Comparison of ENCODE assay signal across 10 cellular contexts in genomic region chr21:45403133-45403824, GRCh38. TPM values are rescaled to one million over a fixed set of nuclear protein-coding genes. Genes with fewer than 3 reads are reported as not detected.
DNase-seq lines count a peak whose midpoint lies in the region; ATAC-seq and TF ChIP-seq lines count a peak whose summit lies in the region.
"Had no signal": no experiment of that assay in that cellular context is flagged by ENCODE, and none has a peak within 500 bp of the region (broad histone marks: within the 10 kb centered on the region; RNA-seq: fewer than 3 reads in every experiment).

No MANE protein-coding gene starts in this region.

- H3K27ac ChIP-seq in neural progenitor cell (no peak overlapping the region), dorsolateral prefrontal cortex (no peak overlapping the region)

- H3K4me3 Mint-ChIP-seq in Calu3 (ENCODE audit: low read depth, unreplicated experiment) (peak overlapping the region; percentile 71), neural progenitor cell (peak overlapping the region; percentile 91)

- H3K4me3 ChIP-seq in epithelial cell of esophagus (ENCODE audit: low read length) (no peak overlapping the region), neural progenitor cell (no peak overlapping the region), dorsolateral prefrontal cortex (no peak overlapping the region)

- H4K20me1 ChIP-seq in neural progenitor cell (ENCODE audit: low read depth), result peaks cover 18% of the 10 kb centered on the region

- peaks cover 12% of the 10 kb centered on the region for H3K27me3 Mint-ChIP-seq in Calu3 (ENCODE audit: unreplicated experiment)
- peaks cover 26% of the 10 kb centered on the region for H3K27me3 Mint-ChIP-seq in neural progenitor cell (ENCODE audit: insufficient read depth, low read depth)

- H3K4me1 Mint-ChIP-seq in Calu3 (ENCODE audit: low read depth, unreplicated experiment), result peaks cover 34% of the 10 kb centered on the region
- H3K4me1 Mint-ChIP-seq in neural progenitor cell, result peaks cover 32% of the 10 kb centered on the region

- no peak overlapping the region for H2AFZ ChIP-seq in neural progenitor cell (replicated peaks)

- H3K36me3 ChIP-seq in neural progenitor cell, result no peaks in the 10 kb centered on the region

- ATAC-seq in HG03342 (IDR thresholded peaks at IDR 0.05; ENCODE audit: unreplicated experiment), result no peak
- ATAC-seq in GM21360 (IDR thresholded peaks at IDR 0.05; ENCODE audit: unreplicated experiment), result no peak

- H3K36me3 Mint-ChIP-seq in Calu3 (ENCODE audit: insufficient read depth, unreplicated experiment) (peaks cover 23% of the 10 kb centered on the region), neural progenitor cell (no peaks in the 10 kb centered on the region)

- H3K9ac ChIP-seq in neural progenitor cell, result no peak overlapping the region

- no peak for TF ChIP-seq CTCF in Calu3 (IDR thresholded peaks at IDR 0.05; ENCODE audit: unreplicated experiment)
- no peak for TF ChIP-seq CTCF in epithelial cell of esophagus (IDR thresholded peaks at IDR 0.05; ENCODE audit: insufficient read depth, low read depth, low read length, missing control alignments)
- TF ChIP-seq CTCF in neural progenitor cell (IDR thresholded peaks at IDR 0.05), result no peak
- TF ChIP-seq CTCF in dorsolateral prefrontal cortex (IDR thresholded peaks at IDR 0.05 in 54 of 56, conservative IDR thresholded peaks at IDR 0.05 in 2 of 56; ENCODE audit: low read depth in 1 of 56, partially characterized antibody in 56 of 56), result no peak

- intact Hi-C loops in Calu3 (cut with micrococcal nuclease; ENCODE audit: unreplicated experiment) (no loop called here), dorsolateral prefrontal cortex (cut with DNase I) (no loop called here)

- peaks cover 23% of the 10 kb centered on the region for H3K4me1 ChIP-seq in neural progenitor cell

- CTCF ChIA-PET in Calu3 (lab: Charles Lee), result no interaction called here

- peaks cover 33% of the 10 kb centered on the region for H3F3A ChIP-seq in neural progenitor cell (ENCODE audit: low read depth)

- no peak overlapping the region for H3K27ac Mint-ChIP-seq in Calu3 (ENCODE audit: unreplicated experiment)
- H3K27ac Mint-ChIP-seq in neural progenitor cell, result no peak overlapping the region

- DNase-seq in Calu3 (no peak), RPMI8226 (peak; percentile 57), epithelial cell of esophagus (ENCODE audit: low read depth) (peak; percentile 89), neural progenitor cell (ENCODE audit: low spot score) (no peak), SIG-M5 (lab: John Stamatoyannopoulos, UW) (no peak), dorsolateral prefrontal cortex (no peak)
- DNase-seq: HCEC 1CT, occipital lobe had no signal

- peak overlapping the region; percentile 95 for H3K4me2 ChIP-seq in neural progenitor cell

- peaks cover 3% of the 10 kb centered on the region for H3K9me3 ChIP-seq in neural progenitor cell (ENCODE audit: low read depth)

- peaks cover 25% of the 10 kb centered on the region for H3K27me3 ChIP-seq in neural progenitor cell
- peaks cover 0 to 52% (median 17%) of the 10 kb centered on the region in 45 donors for H3K27me3 ChIP-seq in dorsolateral prefrontal cortex

- H3K9me3 Mint-ChIP-seq in Calu3 (ENCODE audit: low read depth, unreplicated experiment), result no peaks in the 10 kb centered on the region
- peaks cover 16% of the 10 kb centered on the region for H3K9me3 Mint-ChIP-seq in neural progenitor cell

- H3K79me2 ChIP-seq in neural progenitor cell (ENCODE audit: low read depth), result peaks cover 33% of the 10 kb centered on the region

- no TSS peak for BruUV-seq in Calu3 (replicated peaks; lab: Mats Ljungman, UMichigan)

RNA-seq across cellular contexts. Expression of gene COL18A1, which starts 1.7 kb away (rescaled TPM):
- total RNA-seq in Calu3 (2022) (54.5 and 82.9 TPM in 2 replicates), neural progenitor cell (ENCODE audit: low replicate concordance) (52.6 and 291 TPM in 2 replicates), dorsolateral prefrontal cortex (10 to 100 TPM in 118 of 120 experiments, 1 to 10 TPM in 2; 9.3 to 67.9 (median 18.9) TPM)

Comparison
In these comparisons a context has a peak if more than half of its experiments do, and no peak if none do; other contexts are left out.
1. DNase-seq: peak in RPMI8226 (single experiment) and epithelial cell of esophagus (single experiment); none in Calu3 (single experiment), neural progenitor cell (single experiment), SIG-M5 (single experiment) and dorsolateral prefrontal cortex (0 of 10).